ENCODE assay signal across 1 cellular context in genomic region chr10:34581871-34582532, GRCh38.
A peak's percentile ranks its signal among the peaks of the same experiment; 100 is the strongest.
TF ChIP-seq lines count a peak whose summit lies in the region.

No MANE protein-coding gene starts in this region.

TF ChIP-seq in SK-N-SH, 30 proteins besides CTCF, POLR2A, EP300 and RAD21 (continued from another document):
- TF ChIP-seq REST (IDR thresholded peaks at IDR 0.05; ENCODE audit: low read depth, low read length) (no peak), NFIC (IDR thresholded peaks at IDR 0.05; ENCODE audit: borderline replicate concordance) (peak; percentile 78), TCF12 (IDR thresholded peaks at IDR 0.05) (peak; percentile 63), FOSL2 (IDR thresholded peaks at IDR 0.05; ENCODE audit: borderline replicate concordance, low read depth) (peak; percentile 53; the same call in 1 of the 2 replicates), YY1 (IDR thresholded peaks at IDR 0.05; ENCODE audit: low read depth) (no peak), JUND (IDR thresholded peaks at IDR 0.05) (peak; percentile 65)
- TF ChIP-seq, protein P1, sequence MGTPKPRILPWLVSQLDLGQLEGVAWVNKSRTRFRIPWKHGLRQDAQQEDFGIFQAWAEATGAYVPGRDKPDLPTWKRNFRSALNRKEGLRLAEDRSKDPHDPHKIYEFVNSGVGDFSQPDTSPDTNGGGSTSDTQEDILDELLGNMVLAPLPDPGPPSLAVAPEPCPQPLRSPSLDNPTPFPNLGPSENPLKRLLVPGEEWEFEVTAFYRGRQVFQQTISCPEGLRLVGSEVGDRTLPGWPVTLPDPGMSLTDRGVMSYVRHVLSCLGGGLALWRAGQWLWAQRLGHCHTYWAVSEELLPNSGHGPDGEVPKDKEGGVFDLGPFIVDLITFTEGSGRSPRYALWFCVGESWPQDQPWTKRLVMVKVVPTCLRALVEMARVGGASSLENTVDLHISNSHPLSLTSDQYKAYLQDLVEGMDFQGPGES (IDR thresholded peaks at IDR 0.05; ENCODE audit: low read depth, low read length): no peak
- TF ChIP-seq, protein P2, sequence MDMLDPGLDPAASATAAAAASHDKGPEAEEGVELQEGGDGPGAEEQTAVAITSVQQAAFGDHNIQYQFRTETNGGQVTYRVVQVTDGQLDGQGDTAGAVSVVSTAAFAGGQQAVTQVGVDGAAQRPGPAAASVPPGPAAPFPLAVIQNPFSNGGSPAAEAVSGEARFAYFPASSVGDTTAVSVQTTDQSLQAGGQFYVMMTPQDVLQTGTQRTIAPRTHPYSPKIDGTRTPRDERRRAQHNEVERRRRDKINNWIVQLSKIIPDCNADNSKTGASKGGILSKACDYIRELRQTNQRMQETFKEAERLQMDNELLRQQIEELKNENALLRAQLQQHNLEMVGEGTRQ (IDR thresholded peaks at IDR 0.05; ENCODE audit: borderline replicate concordance, low read depth, low read length): no peak
- TF ChIP-seq, protein P3, sequence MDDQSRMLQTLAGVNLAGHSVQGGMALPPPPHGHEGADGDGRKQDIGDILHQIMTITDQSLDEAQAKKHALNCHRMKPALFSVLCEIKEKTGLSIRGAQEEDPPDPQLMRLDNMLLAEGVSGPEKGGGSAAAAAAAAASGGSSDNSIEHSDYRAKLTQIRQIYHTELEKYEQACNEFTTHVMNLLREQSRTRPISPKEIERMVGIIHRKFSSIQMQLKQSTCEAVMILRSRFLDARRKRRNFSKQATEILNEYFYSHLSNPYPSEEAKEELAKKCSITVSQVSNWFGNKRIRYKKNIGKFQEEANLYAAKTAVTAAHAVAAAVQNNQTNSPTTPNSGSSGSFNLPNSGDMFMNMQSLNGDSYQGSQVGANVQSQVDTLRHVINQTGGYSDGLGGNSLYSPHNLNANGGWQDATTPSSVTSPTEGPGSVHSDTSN (IDR thresholded peaks at IDR 0.05): peak; percentile 59; the same call in 1 of the 2 replicates
TF ChIP-seq in SK-N-SH: peak in this region for 10.
